In genomic region chr9:94928271-94928670, GRCh38 we compare ENCODE assay signal across 22 cellular contexts.
DNase-seq lines count a peak whose midpoint lies in the region; ATAC-seq, FAIRE-seq and TF ChIP-seq lines count a peak whose summit lies in the region.
"Had no signal": no experiment of that assay in that cellular context is flagged by ENCODE, and none has a peak within 500 bp of the region (broad histone marks: within the 10 kb centered on the region; RNA-seq: fewer than 3 reads in every experiment).

No MANE protein-coding gene starts in this region.

- H2AFZ ChIP-seq in PC-3 (ENCODE audit: low read length) (no peak overlapping the region), astrocyte (ENCODE audit: low read depth, low read length) (no peak overlapping the region)
- H2AFZ ChIP-seq: parathyroid adenoma had no signal

- H3K4me1 ChIP-seq in PC-3 (ENCODE audit: insufficient read depth, low read length) (peaks cover 18% of the 10 kb centered on the region), astrocyte (ENCODE audit: insufficient read depth, low read length) (peaks cover 41% of the 10 kb centered on the region), foreskin keratinocyte (peaks cover 16% of the 10 kb centered on the region)
- H3K4me1 ChIP-seq: Peyer's patch had no signal

- H3K4me1 Mint-ChIP-seq in astrocyte (ENCODE audit: low read depth, unreplicated experiment) = peaks cover 44% of the 10 kb centered on the region
- H3K4me1 Mint-ChIP-seq: activated B cell treated with CpG ODN at 0.5 μM for 24 hours; activated CD4-positive, alpha-beta memory T cell treated with anti-CD3 and anti-CD28 coated beads, Interleukin-2, amount 10 ng/mL, durations not matched to agents 7 days and 5 days; stimulated activated effector memory CD8-positive, alpha-beta T cell treated with anti-CD3 and anti-CD28 coated beads, Interleukin-12 subunit alpha, Interleukin-12 subunit beta, amount 100 ng/mL, for 72 hours had no signal

- H3K27ac ChIP-seq in PC-3 (ENCODE audit: low read length) (peak overlapping the region; percentile 98), astrocyte (ENCODE audit: low read depth, low read length) (peak overlapping the region; percentile 95), foreskin keratinocyte (peak overlapping the region; percentile 49), substantia nigra (ENCODE audit: low read depth, low read length, poor library complexity, severe bottlenecking) (peak overlapping the region; percentile 49)
- H3K27ac ChIP-seq: parathyroid adenoma, Peyer's patch, SK-N-MC, thyroid gland had no signal

- H3K4me3 ChIP-seq in PC-3 (ENCODE audit: low read length) (no peak overlapping the region), astrocyte (ENCODE audit: insufficient read depth, low read depth, low read length) (no peak overlapping the region)
- H3K4me3 ChIP-seq: K562, lung, Peyer's patch, SK-N-MC, thyroid gland had no signal

- no peaks in the 10 kb centered on the region for H3F3A ChIP-seq in PC-3 (ENCODE audit: low read length, unreplicated experiment)

- no peaks in the 10 kb centered on the region for H3K9me3 Mint-ChIP-seq in astrocyte (ENCODE audit: unreplicated experiment)
- H3K9me3 Mint-ChIP-seq: activated B cell treated with CpG ODN at 0.5 μM for 24 hours; activated CD4-positive, alpha-beta memory T cell treated with anti-CD3 and anti-CD28 coated beads, Interleukin-2, amount 10 ng/mL, durations not matched to agents 7 days and 5 days; effector memory CD8-positive, alpha-beta T cell; stimulated activated effector memory CD8-positive, alpha-beta T cell treated with anti-CD3 and anti-CD28 coated beads, Interleukin-12 subunit alpha, Interleukin-12 subunit beta, amount 100 ng/mL, for 72 hours had no signal

- POLR2A ChIA-PET in PC-3 (lab: Charles Lee; ENCODE audit: unreplicated experiment) = no interaction called here

- intact Hi-C loops in PC-3 (cut with micrococcal nuclease) = no loop called here

- no peak overlapping the region for H3K4me3 Mint-ChIP-seq in astrocyte (ENCODE audit: unreplicated experiment)
- H3K4me3 Mint-ChIP-seq: activated B cell treated with CpG ODN at 0.5 μM for 24 hours; activated CD4-positive, alpha-beta memory T cell treated with anti-CD3 and anti-CD28 coated beads, Interleukin-2, amount 10 ng/mL, durations not matched to agents 7 days and 5 days; effector memory CD8-positive, alpha-beta T cell; stimulated activated effector memory CD8-positive, alpha-beta T cell treated with anti-CD3 and anti-CD28 coated beads, Interleukin-12 subunit alpha, Interleukin-12 subunit beta, amount 100 ng/mL, for 72 hours had no signal

- H3K9ac ChIP-seq in PC-3 (ENCODE audit: low read length) (peak overlapping the region; percentile 54), astrocyte (ENCODE audit: low read length) (peak overlapping the region; percentile 78)
- H3K9ac ChIP-seq: parathyroid adenoma had no signal

- CTCF ChIA-PET in PC-3 (lab: Charles Lee) = no interaction called here

- no peaks in the 10 kb centered on the region for H3K9me2 ChIP-seq in PC-3 (replicated peaks; ENCODE audit: low read length)

- no peaks in the 10 kb centered on the region for H3K36me3 ChIP-seq in PC-3 (ENCODE audit: low read depth, low read length)
- H3K36me3 ChIP-seq in astrocyte (ENCODE audit: insufficient read depth, low read length) = no peaks in the 10 kb centered on the region
- H3K36me3 ChIP-seq: Peyer's patch, thyroid gland had no signal

- TF ChIP-seq CTCF in PC-3 (conservative IDR thresholded peaks at IDR 0.05; ENCODE audit: low read depth, low read length) (no peak), astrocyte (IDR thresholded peaks at IDR 0.05; ENCODE audit: insufficient read depth, low read depth, low read length) (no peak), foreskin keratinocyte (conservative IDR thresholded peaks at IDR 0.05) (no peak)

- peaks cover 50% of the 10 kb centered on the region for H3K36me3 Mint-ChIP-seq in astrocyte (ENCODE audit: low read depth, unreplicated experiment)
- H3K36me3 Mint-ChIP-seq: stimulated activated effector memory CD8-positive, alpha-beta T cell treated with anti-CD3 and anti-CD28 coated beads, Interleukin-12 subunit alpha, Interleukin-12 subunit beta, amount 100 ng/mL, for 72 hours had no signal

- DNase-seq in PC-3 = no peak
- DNase-seq in astrocyte (ENCODE audit: low read depth) = no peak
- DNase-seq in foreskin keratinocyte = no peak
- DNase-seq in substantia nigra (lab: John Stamatoyannopoulos, UW) = no peak
- DNase-seq in CD1c-positive myeloid dendritic cell (ENCODE audit: extremely low spot score) = no peak
- DNase-seq: activated B cell treated with CpG ODN at 0.5 μM for 24 hours; activated CD4-positive, alpha-beta memory T cell treated with anti-CD3 and anti-CD28 coated beads, Interleukin-2, amount 10 ng/mL, durations not matched to agents 7 days and 5 days; DND-41; effector memory CD8-positive, alpha-beta T cell; hippocampal formation; NCI-H1694; Peyer's patch; T1000; thyroid gland had no signal

- H4K20me1 ChIP-seq in PC-3 (ENCODE audit: low read length) = no peaks in the 10 kb centered on the region
- no peaks in the 10 kb centered on the region for H4K20me1 ChIP-seq in astrocyte (ENCODE audit: insufficient read depth, low read length)

- H3K27ac Mint-ChIP-seq in astrocyte (ENCODE audit: unreplicated experiment) = peak overlapping the region; percentile 6
- H3K27ac Mint-ChIP-seq: activated B cell treated with CpG ODN at 0.5 μM for 24 hours; activated CD4-positive, alpha-beta memory T cell treated with anti-CD3 and anti-CD28 coated beads, Interleukin-2, amount 10 ng/mL, durations not matched to agents 7 days and 5 days; stimulated activated effector memory CD8-positive, alpha-beta T cell treated with anti-CD3 and anti-CD28 coated beads, Interleukin-12 subunit alpha, Interleukin-12 subunit beta, amount 100 ng/mL, for 72 hours had no signal

- H3K4me2 ChIP-seq in PC-3 (ENCODE audit: low read length) (no peak overlapping the region), astrocyte (ENCODE audit: low read length) (peak overlapping the region; percentile 66)

- H3K27me3 Mint-ChIP-seq in astrocyte (ENCODE audit: low read depth, unreplicated experiment) = no peaks in the 10 kb centered on the region
- H3K27me3 Mint-ChIP-seq: activated B cell treated with CpG ODN at 0.5 μM for 24 hours; activated CD4-positive, alpha-beta memory T cell treated with anti-CD3 and anti-CD28 coated beads, Interleukin-2, amount 10 ng/mL, durations not matched to agents 7 days and 5 days; effector memory CD8-positive, alpha-beta T cell had no signal

- ATAC-seq in PC-3 (no peak), foreskin keratinocyte (no peak), HG02642 (IDR thresholded peaks at IDR 0.05; ENCODE audit: poor library complexity, unreplicated experiment) (no peak), HG03469 (IDR thresholded peaks at IDR 0.05; ENCODE audit: unreplicated experiment) (no peak)
- ATAC-seq: effector memory CD8-positive, alpha-beta T cell; K562; stimulated activated effector memory CD8-positive, alpha-beta T cell treated with anti-CD3 and anti-CD28 coated beads, Interleukin-12 subunit alpha, Interleukin-12 subunit beta, amount 100 ng/mL, for 72 hours had no signal

- no peak for FAIRE-seq in astrocyte (lab: Jason Lieb, UNC)
- FAIRE-seq: GM12892, K562 had no signal

- no TSS peak for BruUV-seq in PC-3 (replicated peaks; lab: Mats Ljungman, UMichigan)

- H3K27me3 ChIP-seq in PC-3 (ENCODE audit: low read length) = no peaks in the 10 kb centered on the region
- no peaks in the 10 kb centered on the region for H3K27me3 ChIP-seq in astrocyte (ENCODE audit: insufficient read depth, low read length)
- H3K27me3 ChIP-seq in foreskin keratinocyte = no peaks in the 10 kb centered on the region
- H3K27me3 ChIP-seq: Peyer's patch, thyroid gland had no signal

- H3K79me2 ChIP-seq in PC-3 (ENCODE audit: low read length) (peaks cover 4% of the 10 kb centered on the region; the same call in 1 of the 2 replicates), astrocyte (ENCODE audit: insufficient read depth, low read length) (peaks cover 3% of the 10 kb centered on the region)
- H3K79me2 ChIP-seq: parathyroid adenoma had no signal

- H3K9me3 ChIP-seq in PC-3 (ENCODE audit: low read length) (no peaks in the 10 kb centered on the region), astrocyte (ENCODE audit: insufficient read depth, low read depth, low read length) (no peaks in the 10 kb centered on the region)
- H3K9me3 ChIP-seq: Peyer's patch, thyroid gland had no signal
